8 cellular contexts compared by ENCODE assay signal in the genomic region with DNA sequence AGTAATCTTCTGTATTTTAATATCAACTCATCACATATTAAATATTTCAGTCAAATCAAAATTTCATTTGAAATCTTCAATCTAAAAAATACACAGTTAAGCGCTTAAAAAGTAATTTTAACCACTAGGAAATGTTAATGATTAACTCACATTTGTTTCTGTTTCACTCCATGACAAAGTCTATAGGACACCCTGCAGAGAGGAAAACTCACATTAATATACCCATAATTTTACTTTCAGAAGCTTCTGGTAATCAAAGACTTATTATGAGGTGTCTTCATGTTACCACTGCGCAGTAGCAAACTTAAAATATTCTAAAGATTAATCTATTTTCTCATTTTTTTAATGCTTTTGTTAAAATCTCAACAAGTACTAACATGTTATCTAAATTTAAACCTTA. TPM values are rescaled to one million over a fixed set of nuclear protein-coding genes. Genes with fewer than 3 reads are reported as not detected.
DNase-seq lines count a peak whose midpoint lies in the region; ATAC-seq and TF ChIP-seq lines count a peak whose summit lies in the region.

No MANE protein-coding gene starts in this region.

- H3K9me3 ChIP-seq in tibial artery, result no peaks in the 10 kb centered on the region

- no peaks in the 10 kb centered on the region for H3K36me3 ChIP-seq in kidney epithelial cell (ENCODE audit: control insufficient read depth, insufficient read depth, low read length)
- no peaks in the 10 kb centered on the region for H3K36me3 ChIP-seq in tibial artery

- DNase-seq in activated naive CD4-positive, alpha-beta T cell (lab: John Stamatoyannopoulos, UW), result no peak
- no peak for DNase-seq in kidney epithelial cell (ENCODE audit: low read depth)
- DNase-seq in tibial artery, result no peak

- peak overlapping the region; percentile 87 for H3K27ac ChIP-seq in tibial artery

- H3K36me3 Mint-ChIP-seq in activated naive CD4-positive, alpha-beta T cell treated with anti-CD3 and anti-CD28 coated beads, Interleukin-2, amount 50 U/mL, for 24 hours, result peaks cover 13% of the 10 kb centered on the region
- peaks cover 9% of the 10 kb centered on the region for H3K36me3 Mint-ChIP-seq in activated T-helper 17 cell treated with anti-CD3 and anti-CD28 coated beads, Interleukin-2, amount 50 U/mL, for 72 hours (ENCODE audit: low read depth)

- no peaks in the 10 kb centered on the region for H3K9me3 Mint-ChIP-seq in activated naive CD4-positive, alpha-beta T cell treated with anti-CD3 and anti-CD28 coated beads, Interleukin-2, amount 50 U/mL, for 24 hours
- H3K9me3 Mint-ChIP-seq in activated T-helper 17 cell treated with anti-CD3 and anti-CD28 coated beads, Interleukin-2, amount 50 U/mL, for 72 hours, result no peaks in the 10 kb centered on the region

- H3K4me1 Mint-ChIP-seq in activated naive CD4-positive, alpha-beta T cell treated with anti-CD3 and anti-CD28 coated beads, Interleukin-2, amount 50 U/mL, for 24 hours, result peaks cover 12% of the 10 kb centered on the region
- H3K4me1 Mint-ChIP-seq in activated T-helper 17 cell treated with anti-CD3 and anti-CD28 coated beads, Interleukin-2, amount 50 U/mL, for 72 hours, result no peaks in the 10 kb centered on the region

- peak overlapping the region; percentile 59 for H3K27ac Mint-ChIP-seq in activated naive CD4-positive, alpha-beta T cell treated with anti-CD3 and anti-CD28 coated beads, Interleukin-2, amount 50 U/mL, for 24 hours
- H3K27ac Mint-ChIP-seq in activated T-helper 17 cell treated with anti-CD3 and anti-CD28 coated beads, Interleukin-2, amount 50 U/mL, for 72 hours, result peak overlapping the region; percentile 99

- peaks cover 0 to 4% (median 0%) of the 10 kb centered on the region in 4 donors for H3K4me1 ChIP-seq in tibial artery

- peaks cover 18% of the 10 kb centered on the region for H3K27me3 Mint-ChIP-seq in activated naive CD4-positive, alpha-beta T cell treated with anti-CD3 and anti-CD28 coated beads, Interleukin-2, amount 50 U/mL, for 24 hours
- H3K27me3 Mint-ChIP-seq in activated T-helper 17 cell treated with anti-CD3 and anti-CD28 coated beads, Interleukin-2, amount 50 U/mL, for 72 hours, result peaks cover 15% of the 10 kb centered on the region

- H3K4me3 Mint-ChIP-seq in activated naive CD4-positive, alpha-beta T cell treated with anti-CD3 and anti-CD28 coated beads, Interleukin-2, amount 50 U/mL, for 24 hours, result peak overlapping the region; percentile 90
- H3K4me3 Mint-ChIP-seq in activated T-helper 17 cell treated with anti-CD3 and anti-CD28 coated beads, Interleukin-2, amount 50 U/mL, for 72 hours, result peak overlapping the region; percentile 95

- TF ChIP-seq CTCF in kidney epithelial cell (IDR thresholded peaks at IDR 0.05; ENCODE audit: insufficient read depth, low read length, poor library complexity, severe bottlenecking) (no peak), tibial artery (IDR thresholded peaks at IDR 0.05) (no peak)

- intact Hi-C loops in tibial artery (cut with DNase I; ENCODE audit: low total_unique reads), result no loop called here

- H3K4me3 ChIP-seq in kidney epithelial cell (ENCODE audit: low read depth, low read length) (peak overlapping the region; percentile 92), tibial artery (peak overlapping the region; percentile 69 to 87)

- ATAC-seq in activated T-helper 17 cell treated with anti-CD3 and anti-CD28 coated beads, Interleukin-2, amount 50 U/mL, for 72 hours (replicated peaks), result no peak
- ATAC-seq in GM19035 (IDR thresholded peaks at IDR 0.05; ENCODE audit: unreplicated experiment) (no peak), GM18511 (IDR thresholded peaks at IDR 0.05; ENCODE audit: unreplicated experiment) (no peak), HG02571 (IDR thresholded peaks at IDR 0.05; ENCODE audit: unreplicated experiment) (no peak)

- no peaks in the 10 kb centered on the region for H3K27me3 ChIP-seq in kidney epithelial cell (ENCODE audit: control insufficient read depth, insufficient read depth, low read length)
- peaks cover 0 to 17% of the 10 kb centered on the region in 2 donors for H3K27me3 ChIP-seq in tibial artery

RNA-seq across cellular contexts. Expression of a gene that starts 41.0 kb away (rescaled TPM):
- total RNA-seq in activated T-helper 17 cell treated with anti-CD3 and anti-CD28 coated beads, Interleukin-2, amount 50 U/mL, for 72 hours, result 10 to 100 TPM; 14.8 to 17.3 TPM
- total RNA-seq in kidney epithelial cell, result 15.5 and 15.9 TPM in 2 replicates

RNA-seq across cellular contexts. Expression of a gene that starts 45.7 kb away (rescaled TPM):
- 1 to 10 TPM; 3.7 to 7.9 TPM for total RNA-seq in activated T-helper 17 cell treated with anti-CD3 and anti-CD28 coated beads, Interleukin-2, amount 50 U/mL, for 72 hours
- 17.1 and 18.1 TPM in 2 replicates for total RNA-seq in kidney epithelial cell
